ENCODE assay signal across 8 cellular contexts in the genomic region with DNA sequence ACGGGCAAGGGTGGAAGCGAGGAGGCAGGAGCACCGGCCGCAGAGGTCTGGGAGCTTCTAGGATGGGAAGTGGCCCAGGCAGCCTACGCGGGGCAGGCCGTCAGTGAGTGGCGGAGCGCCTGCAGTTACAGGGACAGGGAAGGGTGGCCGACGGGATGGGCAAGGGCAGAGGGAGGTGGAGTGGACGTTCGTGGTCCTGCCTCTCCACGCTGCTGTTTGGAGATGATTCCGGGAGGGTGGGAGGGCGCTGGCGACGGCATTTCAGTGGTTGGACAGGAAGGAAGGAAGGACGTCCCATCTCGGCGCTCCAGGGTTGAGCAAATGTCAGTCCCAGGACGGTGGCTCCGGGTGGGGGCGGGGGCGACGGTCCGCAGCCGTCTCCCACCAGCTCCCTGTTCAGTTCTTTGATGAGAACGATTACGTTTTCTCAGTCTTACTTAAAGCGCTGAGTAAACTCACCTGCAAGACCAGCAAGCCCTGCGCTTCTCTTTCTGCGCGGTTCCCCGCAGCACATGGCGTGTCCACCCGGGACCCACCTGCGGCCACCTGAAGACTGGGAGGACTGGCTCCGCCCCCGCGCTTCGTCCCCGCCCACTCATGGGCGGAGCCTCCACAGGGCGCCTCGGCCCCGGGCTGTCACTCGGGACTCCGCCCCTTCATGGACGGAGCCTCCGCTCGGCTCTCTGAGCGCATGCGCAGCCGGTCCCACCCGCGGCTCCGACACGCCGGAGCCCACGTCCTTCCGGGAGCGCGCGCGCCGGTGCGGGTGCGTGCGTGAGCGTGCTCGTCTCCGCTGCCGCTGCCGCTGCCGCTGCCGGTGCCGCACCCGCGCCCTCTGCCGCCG. TPM values are rescaled to one million over a fixed set of nuclear protein-coding genes. Genes with fewer than 3 reads are reported as not detected.
DNase-seq lines count a peak whose midpoint lies in the region; ATAC-seq and TF ChIP-seq lines count a peak whose summit lies in the region.

A gene with protein sequence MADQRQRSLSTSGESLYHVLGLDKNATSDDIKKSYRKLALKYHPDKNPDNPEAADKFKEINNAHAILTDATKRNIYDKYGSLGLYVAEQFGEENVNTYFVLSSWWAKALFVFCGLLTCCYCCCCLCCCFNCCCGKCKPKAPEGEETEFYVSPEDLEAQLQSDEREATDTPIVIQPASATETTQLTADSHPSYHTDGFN (plus strand): TSS at position 769 of the 844 bp plus-strand sequence. CDS start 33,220 bp downstream, outside the sequence.

- ATAC-seq in GM18502 (IDR thresholded peaks at IDR 0.05; ENCODE audit: poor library complexity, unreplicated experiment) (peak; percentile 80), HG02938 (IDR thresholded peaks at IDR 0.05; ENCODE audit: unreplicated experiment) (peak; percentile 73), left ventricle myocardium superior (peak; percentile 95), psoas muscle (peak; percentile 93 to 95 (median 94))

- no peak for TF ChIP-seq CTCF in psoas muscle (IDR thresholded peaks at IDR 0.05)

- H3K4me3 ChIP-seq in psoas muscle = peak within 1 kb of the TSS; percentile 70

- whole genome bisulfite sequencing in psoas muscle, 3 donors = 2% methylated on average over 59 to 82 of the region's 82 CpGs

- peaks cover 38% of the 10 kb centered on the region for H3K36me3 Mint-ChIP-seq in T-helper 2 cell treated with Interferon-gamma antibody and Interleukin-4, amounts not matched to agents 5 μg/mL and 100 μg/mL, for 36 hours (ENCODE audit: low read depth)

- DNase-seq in NCI-H187 (lab: John Stamatoyannopoulos, UW) (peak; percentile 97), anterior cingulate cortex (lab: John Stamatoyannopoulos, UW) (peak; percentile 41 to 96 (median 92)), left ventricle myocardium superior (peak; percentile 98), psoas muscle (peak; percentile 96 to 98), ureter (ENCODE audit: low spot score) (peak; percentile 95)
- peak; percentile 96 for DNase-seq in T-helper 2 cell treated with Interferon-gamma antibody and Interleukin-4, amounts not matched to agents 5 μg/mL and 100 μg/mL, for 36 hours (ENCODE audit: low spot score)

- no peaks in the 10 kb centered on the region for H3K27me3 Mint-ChIP-seq in T-helper 2 cell treated with Interferon-gamma antibody and Interleukin-4, amounts not matched to agents 5 μg/mL and 100 μg/mL, for 36 hours (ENCODE audit: low read depth)

- H3K4me1 ChIP-seq in psoas muscle = peaks cover 21% of the 10 kb centered on the region

- no peaks in the 10 kb centered on the region for H3K9me3 ChIP-seq in psoas muscle

- H3K27ac ChIP-seq in psoas muscle = peak within 1 kb of the TSS; percentile 79

- peak within 1 kb of the TSS; percentile 93 for H3K4me3 Mint-ChIP-seq in T-helper 2 cell treated with Interferon-gamma antibody and Interleukin-4, amounts not matched to agents 5 μg/mL and 100 μg/mL, for 36 hours

- H3K27ac Mint-ChIP-seq in T-helper 2 cell treated with Interferon-gamma antibody and Interleukin-4, amounts not matched to agents 5 μg/mL and 100 μg/mL, for 36 hours = peak within 1 kb of the TSS; percentile 94

- peaks cover 0 to 27% of the 10 kb centered on the region in 2 donors for H3K36me3 ChIP-seq in psoas muscle (ENCODE audit: insufficient read depth in 1 of 2, low read depth in 1 of 2)

- H3K27me3 ChIP-seq in psoas muscle (ENCODE audit: insufficient read depth in 3 of 3, low read length in 2 of 3) = no peaks in the 10 kb centered on the region

- H3K4me1 Mint-ChIP-seq in T-helper 2 cell treated with Interferon-gamma antibody and Interleukin-4, amounts not matched to agents 5 μg/mL and 100 μg/mL, for 36 hours (ENCODE audit: low read depth) = peaks cover 36% of the 10 kb centered on the region

- no peaks in the 10 kb centered on the region for H3K9me3 Mint-ChIP-seq in T-helper 2 cell treated with Interferon-gamma antibody and Interleukin-4, amounts not matched to agents 5 μg/mL and 100 μg/mL, for 36 hours

- intact Hi-C loops in left ventricle myocardium superior (cut with micrococcal nuclease) (no loop called here), psoas muscle (cut with DNase I) (loop anchor here in 1 of 2 donors (5.0 kb wide), 1 partner anchor 73 kb away; a partner anchor contains a TSS)

RNA-seq across cellular contexts. Expression of the gene that starts here (rescaled TPM):
- total RNA-seq in left ventricle myocardium superior (47.3 TPM), psoas muscle (10 to 100 TPM; 20.4 to 27.3 (median 23.3) TPM), ureter (52.4 TPM)
- 10 to 100 TPM; 13.1 to 33.6 (median 19.7) TPM for polyA plus RNA-seq in psoas muscle

Comparison
In these comparisons a context has a peak if more than half of its experiments do, and no peak if none do; other contexts are left out.
1. Peak in every context shown above with its lines: DNase-seq, ATAC-seq, H3K4me3 ChIP-seq and H3K27ac ChIP-seq.